In the genomic region with DNA sequence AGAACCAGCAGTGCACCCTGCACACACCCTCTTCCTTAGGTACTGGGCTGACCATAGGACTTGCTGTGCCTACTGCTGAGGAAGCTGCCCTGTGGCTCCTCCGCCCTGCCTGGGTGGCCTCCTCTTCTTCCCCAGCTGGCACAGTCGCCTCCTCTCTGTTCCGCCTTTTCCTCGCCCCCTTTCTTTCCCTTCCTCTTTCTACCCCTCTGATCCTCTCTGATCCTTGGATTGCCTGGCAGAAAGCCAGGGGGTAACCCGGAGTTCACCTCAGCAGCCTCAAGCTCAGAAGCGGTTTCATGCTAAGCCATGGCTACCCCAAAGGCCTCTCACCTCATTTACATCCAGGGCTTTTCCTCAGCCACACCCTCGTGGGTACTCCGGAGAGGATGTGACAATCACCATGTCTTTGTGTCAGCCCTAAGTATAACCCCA, we compare ENCODE assay signal across 15 cellular contexts.
DNase-seq lines count a peak whose midpoint lies in the region; ATAC-seq, FAIRE-seq and TF ChIP-seq lines count a peak whose summit lies in the region.
"Had no signal": no experiment of that assay in that cellular context is flagged by ENCODE, and none has a peak within 500 bp of the region (broad histone marks: within the 10 kb centered on the region; RNA-seq: fewer than 3 reads in every experiment).

No MANE protein-coding gene starts in this region.

- H3K27ac ChIP-seq in K562 (ENCODE audit: extremely low read depth, low read depth, low read length) (no peak overlapping the region), uterus (peak overlapping the region; percentile 95 to 97)
- H3K27ac ChIP-seq: pancreas had no signal

- H3K27me3 ChIP-seq in K562 (ENCODE audit: control insufficient read depth in 2 of 2, insufficient read depth in 2 of 2, low read length in 2 of 2) = peaks cover 5 to 45% of the 10 kb centered on the region in 2 experiments; a peak in 4 of 5 replicates
- H3K27me3 ChIP-seq in uterus = no peaks in the 10 kb centered on the region
- H3K27me3 ChIP-seq: pancreas had no signal

- BruUV-seq in K562 (replicated peaks; lab: Mats Ljungman, UMichigan) (no TSS peak), MCF 10A (replicated peaks; lab: Mats Ljungman, UMichigan) (no TSS peak)

- in situ Hi-C loops in K562 (cut with MboI) = loop anchor here (25.0 kb wide), 1 partner anchor 362 kb away; no protein-coding TSS in a partner anchor

- H3K27ac Mint-ChIP-seq in activated naive CD8-positive, alpha-beta T cell = peak overlapping the region; percentile 19
- H3K27ac Mint-ChIP-seq in activated naive CD8-positive, alpha-beta T cell treated with anti-CD3 and anti-CD28 coated beads, Interleukin-2, amount 50 U/mL, for 24 hours = no peak overlapping the region
- H3K27ac Mint-ChIP-seq in MCF 10A (ENCODE audit: low read depth, unreplicated experiment) = no peak overlapping the region

- no peaks in the 10 kb centered on the region for H3K9me3 Mint-ChIP-seq in activated naive CD8-positive, alpha-beta T cell (ENCODE audit: low read depth)
- no peaks in the 10 kb centered on the region for H3K9me3 Mint-ChIP-seq in activated naive CD8-positive, alpha-beta T cell treated with anti-CD3 and anti-CD28 coated beads, Interleukin-2, amount 50 U/mL, for 24 hours
- H3K9me3 Mint-ChIP-seq in MCF 10A (ENCODE audit: unreplicated experiment) = no peaks in the 10 kb centered on the region

- no peak for TF ChIP-seq RAD21 in K562 (CRISPR knock-in tag; conservative IDR thresholded peaks at IDR 0.05 in 1 of 2, IDR thresholded peaks at IDR 0.05 in 1 of 2)

- H3K4me2 ChIP-seq in K562 (ENCODE audit: insufficient read depth, low read length) = no peak overlapping the region

- 0% methylated on average over 8 of the region's 8 CpGs for WGBS in K562 (ENCODE audit: insufficient coverage, low coverage, missing lambda C conversion rate)

- intact Hi-C loops in K562 (cut with micrococcal nuclease) (no loop called here), uterus (cut with DNase I; ENCODE audit: low total_unique reads) (no loop called here), MCF 10A (cut with micrococcal nuclease) (no loop called here)

- TF ChIP-seq POLR2A in K562 (conservative IDR thresholded peaks at IDR 0.05) = no peak
- TF ChIP-seq POLR2A in uterus (IDR thresholded peaks at IDR 0.05) = no peak

- no peaks in the 10 kb centered on the region for H3K4me1 ChIP-seq in K562 (replicated peaks in 1 of 2; ENCODE audit: control insufficient read depth in 2 of 2, insufficient read depth in 2 of 2, low read length in 2 of 2)
- H3K4me1 ChIP-seq in uterus = peaks cover 17 to 19% of the 10 kb centered on the region in 2 donors
- H3K4me1 ChIP-seq: pancreas had no signal

- TF ChIP-seq EP300 in K562 (IDR thresholded peaks at IDR 0.05; ENCODE audit: low read length) = no peak

- H3K9me1 ChIP-seq in K562 (ENCODE audit: control insufficient read depth, insufficient read depth, low read length) = no peaks in the 10 kb centered on the region

- H3K4me1 Mint-ChIP-seq in activated naive CD8-positive, alpha-beta T cell (ENCODE audit: low read depth) = peaks cover 2% of the 10 kb centered on the region
- H3K4me1 Mint-ChIP-seq in activated naive CD8-positive, alpha-beta T cell treated with anti-CD3 and anti-CD28 coated beads, Interleukin-2, amount 50 U/mL, for 24 hours = peaks cover 2% of the 10 kb centered on the region
- H3K4me1 Mint-ChIP-seq in MCF 10A (ENCODE audit: insufficient read depth, unreplicated experiment) = peaks cover 20% of the 10 kb centered on the region

- H3K4me3 ChIP-seq in K562 = no peak overlapping the region
- H3K4me3 ChIP-seq in uterus = no peak overlapping the region
- H3K4me3 ChIP-seq: pancreas had no signal

- ATAC-seq in activated naive CD8-positive, alpha-beta T cell treated with anti-CD3 and anti-CD28 coated beads, Interleukin-2, amount 50 U/mL, for 24 hours = no peak
- ATAC-seq in K562 = no peak
- ATAC-seq in HG03196 (IDR thresholded peaks at IDR 0.05; ENCODE audit: unreplicated experiment) = no peak
- no peak for ATAC-seq in HG02885 (IDR thresholded peaks at IDR 0.05; ENCODE audit: poor library complexity, unreplicated experiment)

- no peak overlapping the region for H2AFZ ChIP-seq in K562 (ENCODE audit: low read depth, low read length)

- POLR2A ChIA-PET in K562 (lab: Yijun Ruan, JAX) (interaction anchor here (0.6 kb wide), 1 partner anchor 23 kb away, joined by 3 read pairs; no protein-coding TSS in a partner anchor), MCF 10A (lab: Yijun Ruan, JAX) (no interaction called here)

- H3K9me3 ChIP-seq in K562 (replicated peaks; ENCODE audit: control insufficient read depth, insufficient read depth, low read depth, low read length) (no peaks in the 10 kb centered on the region), uterus (no peaks in the 10 kb centered on the region)
- H3K9me3 ChIP-seq: pancreas had no signal

- no peaks in the 10 kb centered on the region for H3K36me3 Mint-ChIP-seq in activated naive CD8-positive, alpha-beta T cell
- no peaks in the 10 kb centered on the region for H3K36me3 Mint-ChIP-seq in activated naive CD8-positive, alpha-beta T cell treated with anti-CD3 and anti-CD28 coated beads, Interleukin-2, amount 50 U/mL, for 24 hours (ENCODE audit: low read depth)
- H3K36me3 Mint-ChIP-seq in MCF 10A (ENCODE audit: insufficient read depth, unreplicated experiment) = no peaks in the 10 kb centered on the region

- H4K20me1 ChIP-seq in K562 (replicated peaks; ENCODE audit: control insufficient read depth, insufficient read depth, low read length) = no peaks in the 10 kb centered on the region

- no peak overlapping the region for H3K4me3 Mint-ChIP-seq in activated naive CD8-positive, alpha-beta T cell
- H3K4me3 Mint-ChIP-seq in activated naive CD8-positive, alpha-beta T cell treated with anti-CD3 and anti-CD28 coated beads, Interleukin-2, amount 50 U/mL, for 24 hours = no peak overlapping the region
- no peak overlapping the region for H3K4me3 Mint-ChIP-seq in MCF 10A (ENCODE audit: unreplicated experiment)

- peaks cover 6% of the 10 kb centered on the region for H3K27me3 Mint-ChIP-seq in activated naive CD8-positive, alpha-beta T cell
- peaks cover 20% of the 10 kb centered on the region for H3K27me3 Mint-ChIP-seq in activated naive CD8-positive, alpha-beta T cell treated with anti-CD3 and anti-CD28 coated beads, Interleukin-2, amount 50 U/mL, for 24 hours
- no peaks in the 10 kb centered on the region for H3K27me3 Mint-ChIP-seq in MCF 10A (ENCODE audit: insufficient read depth, unreplicated experiment)

- no peak for TF ChIP-seq CTCF in K562 (IDR thresholded peaks at IDR 0.05 in 2 of 3, conservative IDR thresholded peaks at IDR 0.05 in 1 of 3; ENCODE audit: insufficient read depth in 2 of 3, low read depth in 1 of 3, low read length in 3 of 3)
- TF ChIP-seq CTCF in uterus (IDR thresholded peaks at IDR 0.05) = no peak
- TF ChIP-seq CTCF in MCF 10A (IDR thresholded peaks at IDR 0.05; ENCODE audit: unreplicated experiment) = no peak

- no peaks in the 10 kb centered on the region for H3K79me2 ChIP-seq in K562 (ENCODE audit: control insufficient read depth, insufficient read depth, low read length)

- H3K9ac ChIP-seq in K562 (ENCODE audit: insufficient read depth in 1 of 2, low read depth in 2 of 2, low read length in 2 of 2) = no peak overlapping the region

- H3K36me3 ChIP-seq in K562 (ENCODE audit: control insufficient read depth, insufficient read depth, low read length) = no peaks in the 10 kb centered on the region
- H3K36me3 ChIP-seq in uterus = no peaks in the 10 kb centered on the region
- H3K36me3 ChIP-seq: pancreas had no signal

- no peak for FAIRE-seq in K562 (lab: Jason Lieb, UNC)
- FAIRE-seq: pancreas had no signal

- CTCF ChIA-PET in K562 (lab: Yijun Ruan, JAX; ENCODE audit: low intra/inter-chr PET ratio) = no interaction called here
- CTCF ChIA-PET in MCF 10A (lab: Yijun Ruan, JAX) = interaction anchor here (0.5 to 0.8 kb wide), 3 partner anchors 61 to 239 kb away, joined by 3 to 4 read pairs (median 3); no protein-coding TSS in a partner anchor

- DNase-seq in activated naive CD8-positive, alpha-beta T cell treated with anti-CD3 and anti-CD28 coated beads, Interleukin-2, amount 50 U/mL, for 24 hours = no peak
- DNase-seq in K562 (ENCODE audit: extremely low read depth in 1 of 4, low spot score in 3 of 4) = no peak
- DNase-seq in mesenteric fat pad (ENCODE audit: low spot score) = peak; percentile 88
- DNase-seq in uterus = peak in 1 of 2 donors; percentile 43
- DNase-seq in MCF 10A (ENCODE audit: unreplicated experiment) = no peak
- DNase-seq: 8988T; amniotic stem cell; dermis blood vessel endothelial cell; foreskin fibroblast; kidney glomerular epithelial cell; pancreas; stimulated activated CD4-positive, alpha-beta T cell treated with anti-CD3 and anti-CD28 coated beads, Interleukin-2, amount 100 ng/mL, for 48 hours had no signal

TF ChIP-seq in K562, 482 proteins besides CTCF, POLR2A, EP300 and RAD21 (continues in another document):
- TF ChIP-seq CBFA2T3 (IDR thresholded peaks at IDR 0.05) = no peak
- no peak for TF ChIP-seq TRIM24 (IDR thresholded peaks at IDR 0.05)
- TF ChIP-seq, protein P1, sequence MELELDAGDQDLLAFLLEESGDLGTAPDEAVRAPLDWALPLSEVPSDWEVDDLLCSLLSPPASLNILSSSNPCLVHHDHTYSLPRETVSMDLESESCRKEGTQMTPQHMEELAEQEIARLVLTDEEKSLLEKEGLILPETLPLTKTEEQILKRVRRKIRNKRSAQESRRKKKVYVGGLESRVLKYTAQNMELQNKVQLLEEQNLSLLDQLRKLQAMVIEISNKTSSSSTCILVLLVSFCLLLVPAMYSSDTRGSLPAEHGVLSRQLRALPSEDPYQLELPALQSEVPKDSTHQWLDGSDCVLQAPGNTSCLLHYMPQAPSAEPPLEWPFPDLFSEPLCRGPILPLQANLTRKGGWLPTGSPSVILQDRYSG (tag; conservative IDR thresholded peaks at IDR 0.05; ENCODE audit: low read depth) = no peak
- TF ChIP-seq, protein P2, sequence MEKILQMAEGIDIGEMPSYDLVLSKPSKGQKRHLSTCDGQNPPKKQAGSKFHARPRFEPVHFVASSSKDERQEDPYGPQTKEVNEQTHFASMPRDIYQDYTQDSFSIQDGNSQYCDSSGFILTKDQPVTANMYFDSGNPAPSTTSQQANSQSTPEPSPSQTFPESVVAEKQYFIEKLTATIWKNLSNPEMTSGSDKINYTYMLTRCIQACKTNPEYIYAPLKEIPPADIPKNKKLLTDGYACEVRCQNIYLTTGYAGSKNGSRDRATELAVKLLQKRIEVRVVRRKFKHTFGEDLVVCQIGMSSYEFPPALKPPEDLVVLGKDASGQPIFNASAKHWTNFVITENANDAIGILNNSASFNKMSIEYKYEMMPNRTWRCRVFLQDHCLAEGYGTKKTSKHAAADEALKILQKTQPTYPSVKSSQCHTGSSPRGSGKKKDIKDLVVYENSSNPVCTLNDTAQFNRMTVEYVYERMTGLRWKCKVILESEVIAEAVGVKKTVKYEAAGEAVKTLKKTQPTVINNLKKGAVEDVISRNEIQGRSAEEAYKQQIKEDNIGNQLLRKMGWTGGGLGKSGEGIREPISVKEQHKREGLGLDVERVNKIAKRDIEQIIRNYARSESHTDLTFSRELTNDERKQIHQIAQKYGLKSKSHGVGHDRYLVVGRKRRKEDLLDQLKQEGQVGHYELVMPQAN (IDR thresholded peaks at IDR 0.05; ENCODE audit: borderline replicate concordance) = no peak
- TF ChIP-seq NFIC (IDR thresholded peaks at IDR 0.05) = peak; percentile 22; the same call in 1 of the 2 replicates
- TF ChIP-seq MBD2 (IDR thresholded peaks at IDR 0.05; ENCODE audit: borderline replicate concordance, low read depth) = no peak
